1 cellular context compared by ENCODE assay signal in the genomic region with DNA sequence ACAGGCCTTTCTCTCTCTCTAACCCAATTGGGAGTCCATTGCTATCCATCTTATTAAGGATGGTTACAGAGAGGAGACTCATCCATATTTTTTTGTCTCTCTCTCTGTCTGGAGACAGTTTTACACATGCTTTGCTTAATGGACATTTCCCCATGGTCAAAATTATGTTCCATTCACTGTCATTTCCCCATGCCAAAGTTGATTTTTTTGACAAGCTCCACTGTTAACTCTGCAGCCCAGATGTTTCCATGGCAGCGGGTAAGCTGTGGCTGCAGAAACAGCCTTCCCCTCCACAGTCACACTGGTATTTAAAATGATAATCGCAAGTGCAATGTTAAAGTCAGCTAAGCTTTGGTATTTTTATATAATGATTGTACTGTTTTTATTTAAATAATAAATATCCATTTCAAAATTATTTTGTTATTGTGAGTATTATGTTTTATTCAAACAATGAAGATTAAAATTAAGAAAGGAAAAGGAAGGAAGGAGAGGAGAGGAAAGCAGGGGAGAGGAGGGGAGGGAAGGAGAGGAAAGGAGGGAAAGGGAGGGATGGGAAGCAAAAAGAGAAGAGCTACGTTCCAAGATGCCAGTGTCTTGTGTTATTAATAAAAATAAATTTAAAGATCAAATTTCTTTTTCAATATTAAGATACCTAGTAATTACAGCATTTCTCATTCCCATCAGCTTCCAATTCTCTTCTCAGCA.
TF ChIP-seq lines count a peak whose summit lies in the region.

No MANE protein-coding gene starts in this region.

TF ChIP-seq in SK-N-SH, 30 proteins besides CTCF, POLR2A, EP300 and RAD21 (continued from another document):
- TF ChIP-seq, protein P1, sequence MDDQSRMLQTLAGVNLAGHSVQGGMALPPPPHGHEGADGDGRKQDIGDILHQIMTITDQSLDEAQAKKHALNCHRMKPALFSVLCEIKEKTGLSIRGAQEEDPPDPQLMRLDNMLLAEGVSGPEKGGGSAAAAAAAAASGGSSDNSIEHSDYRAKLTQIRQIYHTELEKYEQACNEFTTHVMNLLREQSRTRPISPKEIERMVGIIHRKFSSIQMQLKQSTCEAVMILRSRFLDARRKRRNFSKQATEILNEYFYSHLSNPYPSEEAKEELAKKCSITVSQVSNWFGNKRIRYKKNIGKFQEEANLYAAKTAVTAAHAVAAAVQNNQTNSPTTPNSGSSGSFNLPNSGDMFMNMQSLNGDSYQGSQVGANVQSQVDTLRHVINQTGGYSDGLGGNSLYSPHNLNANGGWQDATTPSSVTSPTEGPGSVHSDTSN (IDR thresholded peaks at IDR 0.05) = no peak
- no peak for TF ChIP-seq NFIC (IDR thresholded peaks at IDR 0.05; ENCODE audit: borderline replicate concordance)
